Comparison of ENCODE assay signal across 18 cellular contexts in the genomic region with DNA sequence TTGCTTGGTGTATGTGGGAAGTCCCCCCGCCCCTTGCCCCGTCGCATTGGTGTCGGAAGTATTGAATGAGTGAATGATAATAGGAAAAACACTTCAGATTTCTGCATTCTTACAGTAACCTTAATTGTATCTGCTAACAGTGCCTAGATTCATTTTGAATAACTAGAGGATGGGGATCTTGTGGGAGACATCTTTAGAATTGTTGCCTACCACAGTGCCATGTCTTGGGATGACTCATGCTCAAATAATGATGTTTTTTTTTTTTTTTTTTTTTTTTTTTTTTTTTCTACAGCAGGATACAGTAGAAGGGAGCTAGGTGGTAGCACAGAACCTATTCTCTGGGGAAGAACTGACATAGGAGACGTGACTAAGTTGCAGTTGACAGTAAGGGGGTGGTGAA.
DNase-seq lines count a peak whose midpoint lies in the region; ATAC-seq and TF ChIP-seq lines count a peak whose summit lies in the region.
"Had no signal": no experiment of that assay in that cellular context is flagged by ENCODE, and none has a peak within 500 bp of the region (broad histone marks: within the 10 kb centered on the region; RNA-seq: fewer than 3 reads in every experiment).

No MANE protein-coding gene starts in this region.

- no peaks in the 10 kb centered on the region for H3K36me3 ChIP-seq in GM23338 (ENCODE audit: insufficient read depth)
- H3K36me3 ChIP-seq in endodermal cell (ENCODE audit: control insufficient read depth, insufficient read depth, low read length), result no peaks in the 10 kb centered on the region
- no peaks in the 10 kb centered on the region for H3K36me3 ChIP-seq in neural progenitor cell
- H3K36me3 ChIP-seq: heart right ventricle, left lung had no signal

- H3K36me3 Mint-ChIP-seq in GM23338 (ENCODE audit: low read depth) (no peaks in the 10 kb centered on the region), endodermal cell (ENCODE audit: low read depth) (no peaks in the 10 kb centered on the region), neural progenitor cell (no peaks in the 10 kb centered on the region)
- H3K36me3 Mint-ChIP-seq: naive B cell had no signal

- no peaks in the 10 kb centered on the region for H4K20me1 ChIP-seq in GM23338 (replicated peaks; ENCODE audit: insufficient read depth)
- no peaks in the 10 kb centered on the region for H4K20me1 ChIP-seq in neural progenitor cell (ENCODE audit: low read depth)

- H3K27me3 Mint-ChIP-seq in GM23338 (ENCODE audit: insufficient read depth, low read depth, poor library complexity) (peaks cover 2% of the 10 kb centered on the region), endodermal cell (ENCODE audit: insufficient read depth) (peaks cover 4% of the 10 kb centered on the region), neural progenitor cell (ENCODE audit: insufficient read depth, low read depth) (no peaks in the 10 kb centered on the region)

- WGBS in endodermal cell (ENCODE audit: insufficient coverage in 1 of 2, insufficient read length in 1 of 2), 2 experiments, result 89 to 90% methylated on average over 5 of the region's 5 CpGs

- H3K9me2 ChIP-seq in GM23338 (ENCODE audit: insufficient read depth), result peaks cover 7% of the 10 kb centered on the region; the same call in 1 of the 2 replicates

- H3K4me1 Mint-ChIP-seq in GM23338 (peaks cover 9% of the 10 kb centered on the region), endodermal cell (peaks cover 14% of the 10 kb centered on the region), neural progenitor cell (peaks cover 10% of the 10 kb centered on the region)
- H3K4me1 Mint-ChIP-seq: central memory CD8-positive, alpha-beta T cell; naive B cell had no signal

- DNase-seq in GM23338 (ENCODE audit: low spot score) (peak; percentile 40), M059J (ENCODE audit: low read depth) (peak; percentile 62), endodermal cell (no peak), neural progenitor cell (ENCODE audit: low spot score) (no peak), sciatic nerve (ENCODE audit: low spot score) (no peak), HuH-7.5 (ENCODE audit: low spot score) (no peak)
- no peak for DNase-seq in activated naive CD4-positive, alpha-beta T cell (lab: John Stamatoyannopoulos, UW)
- DNase-seq: activated CD4-positive, alpha-beta T cell treated with anti-CD3 and anti-CD28 coated beads, Interleukin-2, amount 50 U/mL, for 4 hours; heart right ventricle; left lung; naive B cell; NCI-H1417 treated with DMSO at 0.1 percent for 48 hours; NCI-H446 treated with DMSO at 0.1 percent for 48 hours; testis had no signal

- H3K27ac ChIP-seq in GM23338 (ENCODE audit: low read depth) (no peak overlapping the region), endodermal cell (ENCODE audit: low read depth, low read length) (no peak overlapping the region), neural progenitor cell (no peak overlapping the region)
- H3K27ac ChIP-seq: C4-2B, heart right ventricle, KMS-11, left lung, testis had no signal

- H3K9me3 ChIP-seq in endodermal cell (ENCODE audit: control insufficient read depth, low read length), result no peaks in the 10 kb centered on the region
- H3K9me3 ChIP-seq in neural progenitor cell (ENCODE audit: low read depth), result no peaks in the 10 kb centered on the region
- H3K9me3 ChIP-seq: heart right ventricle, left lung, testis had no signal

- peak overlapping the region; percentile 64 for H3K27ac Mint-ChIP-seq in GM23338
- H3K27ac Mint-ChIP-seq in endodermal cell, result peak overlapping the region; percentile 4
- no peak overlapping the region for H3K27ac Mint-ChIP-seq in neural progenitor cell
- H3K27ac Mint-ChIP-seq: naive B cell had no signal

- TF ChIP-seq CTCF in GM23338 (conservative IDR thresholded peaks at IDR 0.05; ENCODE audit: low read depth in 2 of 2), result no peak
- TF ChIP-seq CTCF in endodermal cell (conservative IDR thresholded peaks at IDR 0.05), result no peak
- TF ChIP-seq CTCF in neural progenitor cell (IDR thresholded peaks at IDR 0.05), result no peak

- H3F3A ChIP-seq in GM23338 (replicated peaks; ENCODE audit: low read depth) (no peaks in the 10 kb centered on the region), neural progenitor cell (ENCODE audit: low read depth) (no peaks in the 10 kb centered on the region)

- H3K4me3 ChIP-seq in GM23338, result no peak overlapping the region
- no peak overlapping the region for H3K4me3 ChIP-seq in endodermal cell (ENCODE audit: low read length)
- no peak overlapping the region for H3K4me3 ChIP-seq in neural progenitor cell
- H3K4me3 ChIP-seq: heart right ventricle, left lung, testis had no signal

- H3K4me2 ChIP-seq in GM23338 (no peak overlapping the region), neural progenitor cell (no peak overlapping the region)
- H3K4me2 ChIP-seq: KMS-11 had no signal

- H3K4me3 Mint-ChIP-seq in GM23338 (no peak overlapping the region), endodermal cell (no peak overlapping the region), neural progenitor cell (peak overlapping the region; percentile 27)
- H3K4me3 Mint-ChIP-seq: central memory CD8-positive, alpha-beta T cell; naive B cell had no signal

- no peaks in the 10 kb centered on the region for H3K4me1 ChIP-seq in GM23338 (ENCODE audit: insufficient read depth)
- H3K4me1 ChIP-seq in endodermal cell (ENCODE audit: control insufficient read depth, insufficient read depth, low read length), result no peaks in the 10 kb centered on the region
- H3K4me1 ChIP-seq in neural progenitor cell, result no peaks in the 10 kb centered on the region
- H3K4me1 ChIP-seq: left lung, testis had no signal

- H3K27me3 ChIP-seq in GM23338 (ENCODE audit: insufficient read depth) (no peaks in the 10 kb centered on the region), endodermal cell (ENCODE audit: control insufficient read depth, insufficient read depth, low read length, poor library complexity, severe bottlenecking) (peaks cover 12% of the 10 kb centered on the region), neural progenitor cell (no peaks in the 10 kb centered on the region)
- H3K27me3 ChIP-seq: heart right ventricle, left lung, testis had no signal

- intact Hi-C loops in sciatic nerve (cut with DNase I), result no loop called here

- H2AFZ ChIP-seq in GM23338, result no peak overlapping the region
- no peak overlapping the region for H2AFZ ChIP-seq in neural progenitor cell (replicated peaks)

- ATAC-seq in GM23338 (no peak), sciatic nerve (no peak), HG03520 (IDR thresholded peaks at IDR 0.05; ENCODE audit: unreplicated experiment) (no peak)
- ATAC-seq: heart right ventricle, left lung had no signal

- H3K9me3 Mint-ChIP-seq in GM23338 (no peaks in the 10 kb centered on the region), endodermal cell (no peaks in the 10 kb centered on the region), neural progenitor cell (peaks cover 7% of the 10 kb centered on the region)
- H3K9me3 Mint-ChIP-seq: central memory CD8-positive, alpha-beta T cell had no signal

- no peaks in the 10 kb centered on the region for H3K79me2 ChIP-seq in GM23338 (replicated peaks; ENCODE audit: insufficient read depth)
- no peaks in the 10 kb centered on the region for H3K79me2 ChIP-seq in neural progenitor cell (ENCODE audit: low read depth)

- H3K9ac ChIP-seq in endodermal cell (ENCODE audit: extremely low read depth, low read length, poor library complexity, severe bottlenecking) (no peak overlapping the region), neural progenitor cell (no peak overlapping the region)
- H3K9ac ChIP-seq: KMS-11 had no signal

Comparison
In these comparisons a context has a peak if more than half of its experiments do, and no peak if none do; other contexts are left out.
1. DNase-seq: peak in GM23338 (single experiment) and M059J (single experiment); none in endodermal cell (single experiment), neural progenitor cell (single experiment), sciatic nerve (single experiment), HuH-7.5 (single experiment) and activated naive CD4-positive, alpha-beta T cell (0 of 4).